Comparison of ENCODE assay signal across 8 cellular contexts in the genomic region with DNA sequence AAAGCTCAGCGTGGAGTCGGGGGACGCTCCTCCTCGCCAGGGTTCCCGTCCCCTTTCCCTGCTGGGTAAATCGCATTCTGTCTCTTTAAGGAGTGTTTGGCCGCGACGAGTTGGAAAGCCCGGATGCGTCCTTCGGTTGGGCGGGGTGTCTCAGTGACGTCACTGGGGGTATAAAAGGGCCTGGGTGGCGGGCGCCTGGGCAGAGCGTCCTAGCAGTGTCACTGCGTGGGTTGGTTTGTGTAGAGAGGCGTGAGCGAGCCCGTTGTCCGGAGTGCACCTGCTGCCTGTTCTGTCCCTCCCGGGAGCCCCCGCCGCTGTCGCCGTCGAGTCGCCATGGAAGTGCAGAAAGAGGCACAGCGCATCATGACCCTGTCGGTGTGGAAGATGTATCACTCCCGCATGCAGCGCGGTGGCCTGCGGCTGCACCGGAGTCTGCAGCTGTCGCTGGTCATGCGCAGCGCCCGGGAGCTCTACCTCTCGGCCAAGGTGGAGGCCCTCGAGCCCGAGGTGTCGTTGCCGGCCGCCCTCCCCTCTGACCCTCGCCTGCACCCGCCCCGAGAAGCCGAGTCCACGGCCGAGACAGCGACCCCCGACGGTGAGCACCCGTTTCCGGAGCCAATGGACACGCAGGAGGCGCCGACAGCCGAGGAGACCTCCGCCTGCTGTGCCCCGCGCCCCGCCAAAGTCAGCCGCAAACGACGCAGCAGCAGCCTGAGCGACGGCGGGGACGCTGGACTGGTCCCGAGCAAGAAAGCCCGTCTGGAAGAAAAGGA. TPM values are rescaled to one million over a fixed set of nuclear protein-coding genes. Genes with fewer than 3 reads are reported as not detected.
A peak's percentile ranks its signal among the peaks of the same experiment; 100 is the strongest.
DNase-seq lines count a peak whose midpoint lies in the region; FAIRE-seq and TF ChIP-seq lines count a peak whose summit lies in the region.

No MANE protein-coding gene starts in this region.

- DNase-seq in DMS153 (lab: John Stamatoyannopoulos, UW) (peak; percentile 89), H7 (peak; percentile 95), NCI-H1092 (lab: John Stamatoyannopoulos, UW) (peak; percentile 92), SK-N-MC (ENCODE audit: low read depth, low spot score) (peak; percentile 86), frontal cortex (ENCODE audit: low spot score in 2 of 2) (peak; percentile 92 to 99), substantia nigra (lab: John Stamatoyannopoulos, UW) (peak; percentile 68 to 99 (median 94))
- peak; percentile 96 for DNase-seq in activated naive CD4-positive, alpha-beta T cell treated with anti-CD3 and anti-CD28 coated beads, Interleukin-2, amount 10 ng/mL, durations not matched to agents 7 days and 5 days

- no peaks in the 10 kb centered on the region for H3K9me3 ChIP-seq in SK-N-MC (ENCODE audit: low read depth, low read length)
- no peaks in the 10 kb centered on the region for H3K9me3 ChIP-seq in neutrophil

- H3K36me3 Mint-ChIP-seq in activated naive CD4-positive, alpha-beta T cell treated with anti-CD3 and anti-CD28 coated beads, Interleukin-2, amount 10 ng/mL, durations not matched to agents 7 days and 5 days = peaks cover 41% of the 10 kb centered on the region

- peak overlapping the region; percentile 99 for H3K4me3 Mint-ChIP-seq in activated naive CD4-positive, alpha-beta T cell treated with anti-CD3 and anti-CD28 coated beads, Interleukin-2, amount 10 ng/mL, durations not matched to agents 7 days and 5 days

- H3K27me3 Mint-ChIP-seq in activated naive CD4-positive, alpha-beta T cell treated with anti-CD3 and anti-CD28 coated beads, Interleukin-2, amount 10 ng/mL, durations not matched to agents 7 days and 5 days = peaks cover 15% of the 10 kb centered on the region

- H3K9me3 Mint-ChIP-seq in activated naive CD4-positive, alpha-beta T cell treated with anti-CD3 and anti-CD28 coated beads, Interleukin-2, amount 10 ng/mL, durations not matched to agents 7 days and 5 days = no peaks in the 10 kb centered on the region

- TF ChIP-seq CTCF in neutrophil (IDR thresholded peaks at IDR 0.05) = no peak

- no peak for FAIRE-seq in frontal cortex (lab: Jason Lieb, UNC)

- H3K36me3 ChIP-seq in H7 (replicated peaks; ENCODE audit: control insufficient read depth, insufficient read depth, low read length) (peaks cover 3% of the 10 kb centered on the region), SK-N-MC (ENCODE audit: insufficient read depth, low read length) (no peaks in the 10 kb centered on the region), neutrophil (no peaks in the 10 kb centered on the region)

- H3K27me3 ChIP-seq in H7 (ENCODE audit: control insufficient read depth, insufficient read depth, low read length) = no peaks in the 10 kb centered on the region
- H3K27me3 ChIP-seq in neutrophil = no peaks in the 10 kb centered on the region

- CTCF ChIA-PET in activated naive CD4-positive, alpha-beta T cell treated with anti-CD3 and anti-CD28 coated beads, Interleukin-2, amount 10 ng/mL, durations not matched to agents 7 days and 5 days (lab: Charles Lee) = interaction anchor here (1.0 to 2.0 kb wide), 6 partner anchors 11 to 58 kb away, joined by 3 to 7 read pairs (median 4); no protein-coding TSS in a partner anchor

- H3K27ac ChIP-seq in SK-N-MC = peak overlapping the region; percentile 97
- H3K27ac ChIP-seq in neutrophil = peak overlapping the region; percentile 96
- H3K27ac ChIP-seq in substantia nigra (ENCODE audit: low read depth, low read length, poor library complexity, severe bottlenecking) = peak overlapping the region; percentile 89

- peak overlapping the region; percentile 99 for H3K27ac Mint-ChIP-seq in activated naive CD4-positive, alpha-beta T cell treated with anti-CD3 and anti-CD28 coated beads, Interleukin-2, amount 10 ng/mL, durations not matched to agents 7 days and 5 days

- H3K4me1 Mint-ChIP-seq in activated naive CD4-positive, alpha-beta T cell treated with anti-CD3 and anti-CD28 coated beads, Interleukin-2, amount 10 ng/mL, durations not matched to agents 7 days and 5 days = peaks cover 42% of the 10 kb centered on the region

- H3K4me3 ChIP-seq in H7 (ENCODE audit: insufficient read depth, low read depth, low read length) (peak overlapping the region; percentile 99), SK-N-MC (peak overlapping the region; percentile 81), neutrophil (ENCODE audit: low read depth in 1 of 2, low read length in 1 of 2) (peak overlapping the region; percentile 91 to 94)

- peak overlapping the region; percentile 87 for H3K9ac ChIP-seq in SK-N-MC (ENCODE audit: insufficient read length)

- H3K4me1 ChIP-seq in neutrophil (ENCODE audit: control insufficient read depth in 1 of 2, insufficient read depth in 1 of 2, low read depth in 1 of 2, low read length in 1 of 2) = peaks cover 61 to 67% of the 10 kb centered on the region in 2 experiments

RNA-seq across cellular contexts. Expression of gene IER2, which starts 2.8 kb away (rescaled TPM):
- total RNA-seq in H7 (2014; rRNA removed; shearing (Covaris generic)) = 34.5 and 56.4 TPM in 2 replicates
- 9.0 TPM for total RNA-seq in frontal cortex

RNA-seq across cellular contexts. Expression of gene STX10, which starts 2.9 kb away (rescaled TPM):
- total RNA-seq in H7 (2014; rRNA removed; shearing (Covaris generic)) = 60.1 and 60.7 TPM in 2 replicates
- 18.3 TPM for total RNA-seq in frontal cortex

RNA-seq across cellular contexts. Expression of gene NACC1, which starts 35.0 kb away (rescaled TPM):
- total RNA-seq in H7 (2014; rRNA removed; shearing (Covaris generic)) = 254 and 292 TPM in 2 replicates
- 16.3 TPM for total RNA-seq in frontal cortex

RNA-seq across cellular contexts. Expression of gene TRMT1, which starts 36.5 kb away (rescaled TPM):
- total RNA-seq in H7 (2014; rRNA removed; shearing (Covaris generic)) = 81.5 and 89.1 TPM in 2 replicates
- 17.9 TPM for total RNA-seq in frontal cortex

RNA-seq across cellular contexts. Expression of gene LYL1, which starts 50.4 kb away (rescaled TPM):
- 1.5 and 1.7 TPM in 2 replicates for total RNA-seq in H7 (2014; rRNA removed; shearing (Covaris generic))
- total RNA-seq in frontal cortex = 2.9 TPM

Comparison
In these comparisons a context has a peak if more than half of its experiments do, and no peak if none do; other contexts are left out.
1. Peak in every context shown above with its lines: DNase-seq, H3K4me3 ChIP-seq and H3K27ac ChIP-seq.
2. RNA of gene NACC1, which starts 35.0 kb away (total RNA-seq): 254 to 292 TPM in H7; 16.3 TPM in frontal cortex (single experiment); every median in the first group is over 10 times any median in the second.